ENCODE assay signal across 8 cellular contexts in the genomic region with DNA sequence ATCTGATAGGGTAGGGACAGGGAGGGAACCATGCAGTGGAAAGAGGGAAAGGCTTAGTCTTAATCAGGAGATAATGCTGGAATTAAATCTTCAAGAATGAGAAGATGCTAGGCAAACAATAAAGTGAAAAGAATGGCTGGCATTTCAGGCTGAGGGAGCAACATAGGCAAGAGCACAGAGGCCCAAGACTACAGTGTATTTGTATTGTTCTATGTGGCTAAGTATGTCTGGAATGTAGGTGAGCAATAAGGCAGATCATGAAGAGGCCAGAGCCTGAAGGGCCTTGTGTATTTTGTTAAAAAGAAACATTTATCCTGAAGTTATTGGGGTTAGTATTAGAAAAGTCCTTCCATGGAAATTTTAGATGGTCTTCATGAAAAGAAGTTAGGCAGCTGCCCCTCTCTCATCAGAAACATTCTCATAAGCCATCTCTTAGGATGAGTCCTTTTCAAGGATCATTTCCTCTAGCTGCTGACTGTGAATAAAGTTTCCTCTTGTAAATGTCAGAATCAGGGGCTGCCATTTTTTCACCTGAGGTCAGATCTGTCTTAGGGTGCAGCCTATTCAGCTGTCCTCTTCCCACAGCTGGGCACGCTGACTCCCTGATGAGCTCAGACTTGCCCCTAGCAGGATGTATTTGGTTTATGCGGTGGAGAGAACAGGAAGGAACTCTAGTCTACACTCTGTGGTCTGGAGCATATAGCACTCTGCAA. TPM values are rescaled to one million over a fixed set of nuclear protein-coding genes. Genes with fewer than 3 reads are reported as not detected.
DNase-seq lines count a peak whose midpoint lies in the region; ATAC-seq and TF ChIP-seq lines count a peak whose summit lies in the region.

No MANE protein-coding gene starts in this region.

- H3K9me3 ChIP-seq in body of pancreas: no peaks in the 10 kb centered on the region
- peaks cover 0 to 6% of the 10 kb centered on the region in 2 donors for H3K9me3 ChIP-seq in left lung

- H3K4me3 ChIP-seq in body of pancreas (no peak overlapping the region), left lung (no peak overlapping the region)

- intact Hi-C loops in body of pancreas (cut with DNase I) (no loop called here), left lung (cut with DNase I) (no loop called here)

- TF ChIP-seq POLR2A in body of pancreas (IDR thresholded peaks at IDR 0.05): no peak

- DNase-seq in A172 (ENCODE audit: low spot score): peak; percentile 71
- peak in 1 of 4 donors; percentile 14 for DNase-seq in body of pancreas
- DNase-seq in left lung: peak in 1 of 2 donors; percentile 37
- peak; percentile 21 for DNase-seq in stimulated activated naive CD4-positive, alpha-beta T cell treated with Interleukin-2 at 50 U/mL for 16 hours (lab: John Stamatoyannopoulos, UW)
- DNase-seq in NCI-H345 treated with DMSO at 0.1 percent for 48 hours (lab: John Stamatoyannopoulos, UW; ENCODE audit: unreplicated experiment): no peak

- WGBS in body of pancreas, 2 donors: 69 to 74% methylated on average over 2 of the region's 2 CpGs

- H3K36me3 ChIP-seq in body of pancreas (replicated peaks in 1 of 2; ENCODE audit: insufficient read depth in 1 of 2, low read depth in 2 of 2) (peaks cover 0 to 2% of the 10 kb centered on the region in 2 donors), left lung (peaks cover 0 to 20% of the 10 kb centered on the region in 2 donors)

- peak overlapping the region in 2 of 4 donors; percentile 27 to 41 for H3K27ac ChIP-seq in body of pancreas
- peak overlapping the region; percentile 59 to 70 for H3K27ac ChIP-seq in left lung

- peaks cover 5% of the 10 kb centered on the region for H3K4me1 ChIP-seq in body of pancreas
- peaks cover 9 to 15% of the 10 kb centered on the region in 2 donors for H3K4me1 ChIP-seq in left lung

- no peaks in the 10 kb centered on the region for H3K27me3 ChIP-seq in body of pancreas
- H3K27me3 ChIP-seq in left lung: no peaks in the 10 kb centered on the region

- ATAC-seq in GM19023 (IDR thresholded peaks at IDR 0.05; ENCODE audit: unreplicated experiment): peak; percentile 100
- peak; percentile 100 for ATAC-seq in HG03097 (IDR thresholded peaks at IDR 0.05; ENCODE audit: low FRiP score, unreplicated experiment)
- peak; percentile 96 for ATAC-seq in SK-N-SH treated with all-trans-retinoic acid at 6 μM for 48 hours
- ATAC-seq in body of pancreas: peak; percentile 76
- ATAC-seq in left lung: peak; percentile 95

- no peak for TF ChIP-seq CTCF in body of pancreas (IDR thresholded peaks at IDR 0.05)
- no peak for TF ChIP-seq CTCF in left lung (IDR thresholded peaks at IDR 0.05)

TF ChIP-seq in SK-N-SH treated with all-trans-retinoic acid at 6 μM for 48 hours, 23 proteins besides CTCF, POLR2A, EP300 and RAD21:
- no peak for TF ChIP-seq TCF4 (CRISPR knock-in tag; IDR thresholded peaks at IDR 0.05; ENCODE audit: borderline replicate concordance)
- TF ChIP-seq, protein P1, sequence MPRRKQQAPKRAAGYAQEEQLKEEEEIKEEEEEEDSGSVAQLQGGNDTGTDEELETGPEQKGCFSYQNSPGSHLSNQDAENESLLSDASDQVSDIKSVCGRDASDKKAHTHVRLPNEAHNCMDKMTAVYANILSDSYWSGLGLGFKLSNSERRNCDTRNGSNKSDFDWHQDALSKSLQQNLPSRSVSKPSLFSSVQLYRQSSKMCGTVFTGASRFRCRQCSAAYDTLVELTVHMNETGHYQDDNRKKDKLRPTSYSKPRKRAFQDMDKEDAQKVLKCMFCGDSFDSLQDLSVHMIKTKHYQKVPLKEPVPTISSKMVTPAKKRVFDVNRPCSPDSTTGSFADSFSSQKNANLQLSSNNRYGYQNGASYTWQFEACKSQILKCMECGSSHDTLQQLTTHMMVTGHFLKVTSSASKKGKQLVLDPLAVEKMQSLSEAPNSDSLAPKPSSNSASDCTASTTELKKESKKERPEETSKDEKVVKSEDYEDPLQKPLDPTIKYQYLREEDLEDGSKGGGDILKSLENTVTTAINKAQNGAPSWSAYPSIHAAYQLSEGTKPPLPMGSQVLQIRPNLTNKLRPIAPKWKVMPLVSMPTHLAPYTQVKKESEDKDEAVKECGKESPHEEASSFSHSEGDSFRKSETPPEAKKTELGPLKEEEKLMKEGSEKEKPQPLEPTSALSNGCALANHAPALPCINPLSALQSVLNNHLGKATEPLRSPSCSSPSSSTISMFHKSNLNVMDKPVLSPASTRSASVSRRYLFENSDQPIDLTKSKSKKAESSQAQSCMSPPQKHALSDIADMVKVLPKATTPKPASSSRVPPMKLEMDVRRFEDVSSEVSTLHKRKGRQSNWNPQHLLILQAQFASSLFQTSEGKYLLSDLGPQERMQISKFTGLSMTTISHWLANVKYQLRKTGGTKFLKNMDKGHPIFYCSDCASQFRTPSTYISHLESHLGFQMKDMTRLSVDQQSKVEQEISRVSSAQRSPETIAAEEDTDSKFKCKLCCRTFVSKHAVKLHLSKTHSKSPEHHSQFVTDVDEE (CRISPR knock-in tag; IDR thresholded peaks at IDR 0.05): no peak
- no peak for TF ChIP-seq ESRRG (CRISPR knock-in tag; IDR thresholded peaks at IDR 0.05)
- no peak for TF ChIP-seq ZFP30 (CRISPR knock-in tag; IDR thresholded peaks at IDR 0.05)
- TF ChIP-seq GLIS3 (CRISPR knock-in tag; IDR thresholded peaks at IDR 0.05): no peak
- TF ChIP-seq, protein P2, sequence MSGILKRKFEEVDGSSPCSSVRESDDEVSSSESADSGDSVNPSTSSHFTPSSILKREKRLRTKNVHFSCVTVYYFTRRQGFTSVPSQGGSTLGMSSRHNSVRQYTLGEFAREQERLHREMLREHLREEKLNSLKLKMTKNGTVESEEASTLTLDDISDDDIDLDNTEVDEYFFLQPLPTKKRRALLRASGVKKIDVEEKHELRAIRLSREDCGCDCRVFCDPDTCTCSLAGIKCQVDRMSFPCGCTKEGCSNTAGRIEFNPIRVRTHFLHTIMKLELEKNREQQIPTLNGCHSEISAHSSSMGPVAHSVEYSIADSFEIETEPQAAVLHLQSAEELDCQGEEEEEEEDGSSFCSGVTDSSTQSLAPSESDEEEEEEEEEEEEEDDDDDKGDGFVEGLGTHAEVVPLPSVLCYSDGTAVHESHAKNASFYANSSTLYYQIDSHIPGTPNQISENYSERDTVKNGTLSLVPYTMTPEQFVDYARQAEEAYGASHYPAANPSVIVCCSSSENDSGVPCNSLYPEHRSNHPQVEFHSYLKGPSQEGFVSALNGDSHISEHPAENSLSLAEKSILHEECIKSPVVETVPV (CRISPR knock-in tag; IDR thresholded peaks at IDR 0.05): no peak
- TF ChIP-seq ZNF8 (CRISPR knock-in tag; IDR thresholded peaks at IDR 0.05): no peak
- no peak for TF ChIP-seq ISL1 (CRISPR knock-in tag; IDR thresholded peaks at IDR 0.05)
- TF ChIP-seq ZNF565 (CRISPR knock-in tag; conservative IDR thresholded peaks at IDR 0.05; ENCODE audit: low read depth): no peak
- TF ChIP-seq OSR1 (CRISPR knock-in tag; IDR thresholded peaks at IDR 0.05): no peak
- TF ChIP-seq ZC3H10 (CRISPR knock-in tag; IDR thresholded peaks at IDR 0.05): no peak
- no peak for TF ChIP-seq RARB (CRISPR knock-in tag; IDR thresholded peaks at IDR 0.05)
- TF ChIP-seq ZNF70 (CRISPR knock-in tag; IDR thresholded peaks at IDR 0.05): no peak
- no peak for TF ChIP-seq ZFP3 (CRISPR knock-in tag; IDR thresholded peaks at IDR 0.05)
- no peak for TF ChIP-seq SNAI2 (CRISPR knock-in tag; IDR thresholded peaks at IDR 0.05)
- TF ChIP-seq CSDC2 (CRISPR knock-in tag; IDR thresholded peaks at IDR 0.05): no peak
- no peak for TF ChIP-seq PPARA (CRISPR knock-in tag; IDR thresholded peaks at IDR 0.05; ENCODE audit: borderline replicate concordance)
- no peak for TF ChIP-seq BACH2 (CRISPR knock-in tag; IDR thresholded peaks at IDR 0.05; ENCODE audit: borderline replicate concordance)
- TF ChIP-seq, protein P3, sequence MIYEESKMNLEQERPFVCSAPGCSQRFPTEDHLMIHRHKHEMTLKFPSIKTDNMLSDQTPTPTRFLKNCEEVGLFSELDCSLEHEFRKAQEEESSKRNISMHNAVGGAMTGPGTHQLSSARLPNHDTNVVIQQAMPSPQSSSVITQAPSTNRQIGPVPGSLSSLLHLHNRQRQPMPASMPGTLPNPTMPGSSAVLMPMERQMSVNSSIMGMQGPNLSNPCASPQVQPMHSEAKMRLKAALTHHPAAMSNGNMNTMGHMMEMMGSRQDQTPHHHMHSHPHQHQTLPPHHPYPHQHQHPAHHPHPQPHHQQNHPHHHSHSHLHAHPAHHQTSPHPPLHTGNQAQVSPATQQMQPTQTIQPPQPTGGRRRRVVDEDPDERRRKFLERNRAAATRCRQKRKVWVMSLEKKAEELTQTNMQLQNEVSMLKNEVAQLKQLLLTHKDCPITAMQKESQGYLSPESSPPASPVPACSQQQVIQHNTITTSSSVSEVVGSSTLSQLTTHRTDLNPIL (CRISPR knock-in tag; IDR thresholded peaks at IDR 0.05; ENCODE audit: low read depth): no peak
- no peak for TF ChIP-seq TOX (CRISPR knock-in tag; IDR thresholded peaks at IDR 0.05; ENCODE audit: borderline replicate concordance)
TF ChIP-seq in SK-N-SH treated with all-trans-retinoic acid at 6 μM for 48 hours: peak in this region for 0.

RNA-seq across cellular contexts. Expression of a gene that starts 46.3 kb away (rescaled TPM):
- 11.9 and 23.3 TPM in 2 replicates for total RNA-seq in A172 (2014; rRNA removed; shearing (Covaris generic))
- total RNA-seq in body of pancreas: 10 to 100 TPM; 12.5 to 24.4 TPM
- 10 to 100 TPM; 31.8 to 45.9 TPM for total RNA-seq in left lung
